20 cellular contexts compared by ENCODE assay signal in the genomic region with DNA sequence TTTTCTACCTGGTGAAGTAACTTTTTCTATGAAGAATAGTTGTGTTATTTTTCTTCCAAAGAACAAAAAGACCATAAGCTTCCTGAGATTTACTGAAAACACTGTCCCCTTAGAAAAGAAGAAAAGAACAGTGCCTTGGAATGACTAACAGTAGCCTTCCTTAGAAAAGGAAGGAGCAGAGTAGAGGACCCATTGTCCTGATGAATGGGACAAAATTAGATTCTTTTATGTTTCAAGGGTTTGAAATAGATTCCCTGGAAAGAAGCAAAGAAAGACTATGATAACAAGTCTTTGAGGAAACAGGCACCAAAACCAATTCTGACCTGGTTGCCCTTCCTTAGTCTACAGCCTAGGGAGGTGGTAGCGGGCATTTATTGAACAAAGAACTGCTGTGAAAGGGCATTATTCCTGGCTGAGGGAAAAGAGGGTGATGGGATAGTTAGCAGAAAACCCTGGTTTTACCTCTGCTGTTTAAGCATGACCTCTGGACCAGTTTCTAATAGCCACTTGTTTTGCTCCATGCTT.
"Had no signal": no experiment of that assay in that cellular context is flagged by ENCODE, and none has a peak within 500 bp of the region (broad histone marks: within the 10 kb centered on the region; RNA-seq: fewer than 3 reads in every experiment).

No MANE protein-coding gene starts in this region.

- ATAC-seq: heart right ventricle; left ventricle myocardium superior; lower lobe of right lung; naive thymus-derived CD8-positive, alpha-beta T cell; right lobe of liver; stimulated activated naive B cell treated with anti-CD40 and anti-IgM and Interleukin-4, amounts not matched to agents 10 μg/mL and 1 μg/mL and 100 μg/mL, for 72 hours had no signal

- H3K4me3 Mint-ChIP-seq: naive thymus-derived CD8-positive, alpha-beta T cell; nephron progenitor cell; stimulated activated naive B cell treated with anti-CD40 and anti-IgM and Interleukin-4, amounts not matched to agents 10 μg/mL and 1 μg/mL and 100 μg/mL, for 72 hours; stimulated activated naive CD8-positive, alpha-beta T cell treated with anti-CD3 and anti-CD28 coated beads, Interleukin-15, Interleukin-2, amounts not matched to agents 100 ng/mL and 50 ng/mL, for 24 hours had no signal

- H3K27me3 Mint-ChIP-seq: naive thymus-derived CD8-positive, alpha-beta T cell; progenitor cell of endocrine pancreas; stimulated activated naive B cell treated with anti-CD40 and anti-IgM and Interleukin-4, amounts not matched to agents 10 μg/mL and 1 μg/mL and 100 μg/mL, for 72 hours; stimulated activated naive CD8-positive, alpha-beta T cell treated with anti-CD3 and anti-CD28 coated beads, Interleukin-15, Interleukin-2, amounts not matched to agents 100 ng/mL and 50 ng/mL, for 24 hours had no signal

- DNase-seq: dermis blood vessel endothelial cell; effector memory CD4-positive, alpha-beta T cell; erythroblast; esophagus squamous epithelium; foreskin melanocyte; glutamatergic neuron; heart right ventricle; hippocampal formation; left ventricle myocardium superior; lower lobe of right lung; naive thymus-derived CD8-positive, alpha-beta T cell; nephron progenitor cell; right lobe of liver; small intestine; stimulated activated CD4-positive, alpha-beta T cell treated with anti-CD3 and anti-CD28 coated beads, Interleukin-15, amount 100 ng/mL, for 24 hours; stimulated activated CD4-positive, alpha-beta T cell treated with anti-CD3 and anti-CD28 coated beads, Interleukin-2, amount 100 ng/mL, for 48 hours; stimulated activated naive B cell treated with anti-CD40 and anti-IgM and Interleukin-4, amounts not matched to agents 10 μg/mL and 1 μg/mL and 100 μg/mL, for 72 hours; transverse colon had no signal

- H3K27ac Mint-ChIP-seq: naive thymus-derived CD8-positive, alpha-beta T cell; nephron progenitor cell; progenitor cell of endocrine pancreas; stimulated activated naive B cell treated with anti-CD40 and anti-IgM and Interleukin-4, amounts not matched to agents 10 μg/mL and 1 μg/mL and 100 μg/mL, for 72 hours; stimulated activated naive CD8-positive, alpha-beta T cell treated with anti-CD3 and anti-CD28 coated beads, Interleukin-15, Interleukin-2, amounts not matched to agents 100 ng/mL and 50 ng/mL, for 24 hours had no signal

- H3K4me1 Mint-ChIP-seq: naive thymus-derived CD8-positive, alpha-beta T cell; stimulated activated naive B cell treated with anti-CD40 and anti-IgM and Interleukin-4, amounts not matched to agents 10 μg/mL and 1 μg/mL and 100 μg/mL, for 72 hours had no signal

- H3K36me3 Mint-ChIP-seq: naive thymus-derived CD8-positive, alpha-beta T cell; stimulated activated naive B cell treated with anti-CD40 and anti-IgM and Interleukin-4, amounts not matched to agents 10 μg/mL and 1 μg/mL and 100 μg/mL, for 72 hours had no signal
